29 cellular contexts compared by ENCODE assay signal in the genomic region with DNA sequence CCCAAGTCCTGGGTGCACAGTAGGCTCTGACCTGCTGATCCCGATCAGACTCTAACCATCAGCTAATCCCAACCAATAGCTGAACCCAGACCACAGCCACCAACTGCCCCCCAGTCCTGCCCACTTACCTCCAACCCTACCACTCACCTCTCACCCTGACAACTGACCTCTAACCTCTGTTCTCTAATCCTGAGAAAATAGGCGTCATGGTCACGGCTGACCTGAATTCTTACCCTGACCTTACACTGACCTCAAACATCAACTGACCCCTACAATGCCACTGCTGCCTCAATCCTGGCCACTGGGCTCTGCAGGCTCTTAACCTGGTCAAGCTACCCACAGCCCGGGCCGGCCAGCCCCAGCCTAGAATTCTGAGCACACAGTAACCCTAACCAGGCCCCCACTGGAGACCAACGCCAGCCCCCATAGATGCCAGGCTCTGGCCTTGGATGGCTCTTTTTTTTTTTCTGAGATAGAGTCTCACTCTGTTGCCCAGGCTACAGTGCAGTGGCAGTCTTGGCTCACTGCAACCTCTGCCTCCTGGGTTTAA.
"Had no signal": no experiment of that assay in that cellular context is flagged by ENCODE, and none has a peak within 500 bp of the region (broad histone marks: within the 10 kb centered on the region; RNA-seq: fewer than 3 reads in every experiment).

No MANE protein-coding gene starts in this region.

- H3K9me3 ChIP-seq: heart right ventricle, left ventricle myocardium inferior, ovary, prostate gland, sigmoid colon, spleen, suprapubic skin, thoracic aorta, tibial artery, upper lobe of right lung had no signal

- ATAC-seq: heart right ventricle; natural killer cell; right cardiac atrium; stimulated activated naive B cell treated with anti-CD40 and anti-IgM and Interleukin-4, amounts not matched to agents 10 μg/mL and 1 μg/mL and 100 μg/mL, for 72 hours; stimulated activated naive CD8-positive, alpha-beta T cell treated with anti-CD3 and anti-CD28 coated beads, Interleukin-15, Interleukin-2, amounts not matched to agents 100 U/mL and 50 U/mL, for 24 hours; upper lobe of right lung had no signal

- H3K36me3 ChIP-seq: left ventricle myocardium inferior, ovary, prostate gland, spleen, suprapubic skin, thoracic aorta, tibial artery, upper lobe of right lung had no signal

- H3K4me3 Mint-ChIP-seq: mesothelial cell of epicardium; naive B cell; natural killer cell; nephron progenitor cell; stimulated activated naive B cell treated with anti-CD40 and anti-IgM and Interleukin-4, amounts not matched to agents 10 μg/mL and 1 μg/mL and 100 μg/mL, for 72 hours had no signal

- H3K27ac Mint-ChIP-seq: mesothelial cell of epicardium; natural killer cell; nephron progenitor cell; stimulated activated naive B cell treated with anti-CD40 and anti-IgM and Interleukin-4, amounts not matched to agents 10 μg/mL and 1 μg/mL and 100 μg/mL, for 72 hours had no signal

- H3K27me3 ChIP-seq: hepatocyte, ovary, sigmoid colon, upper lobe of right lung had no signal

- H3K4me3 ChIP-seq: heart right ventricle, hepatocyte, left ventricle myocardium inferior, lung, ovary, prostate gland, sigmoid colon, spleen, suprapubic skin, thoracic aorta, tibial artery, upper lobe of right lung had no signal

- H3K4me1 ChIP-seq: heart right ventricle, left ventricle myocardium inferior, prostate gland, sigmoid colon, spleen, suprapubic skin, tibial artery, upper lobe of right lung had no signal

- H3K9me3 Mint-ChIP-seq: mesothelial cell of epicardium; naive B cell; natural killer cell; nephron progenitor cell; stimulated activated naive B cell treated with anti-CD40 and anti-IgM and Interleukin-4, amounts not matched to agents 10 μg/mL and 1 μg/mL and 100 μg/mL, for 72 hours had no signal

- FAIRE-seq: keratinocyte, small intestine, urothelium cell line had no signal

- H3K4me1 Mint-ChIP-seq: mesothelial cell of epicardium; naive B cell; natural killer cell; stimulated activated naive B cell treated with anti-CD40 and anti-IgM and Interleukin-4, amounts not matched to agents 10 μg/mL and 1 μg/mL and 100 μg/mL, for 72 hours had no signal

- H3K36me3 Mint-ChIP-seq: mesothelial cell of epicardium; naive B cell; natural killer cell; stimulated activated naive B cell treated with anti-CD40 and anti-IgM and Interleukin-4, amounts not matched to agents 10 μg/mL and 1 μg/mL and 100 μg/mL, for 72 hours had no signal

- H3K27ac ChIP-seq: heart right ventricle, hepatocyte, left ventricle myocardium inferior, ovary, prostate gland, sigmoid colon, spleen, suprapubic skin, thoracic aorta, tibial artery, upper lobe of right lung had no signal

- DNase-seq: heart right ventricle; left colon; left ventricle myocardium inferior; mesendoderm; naive B cell; natural killer cell; nephron progenitor cell; ovary; retina; right cardiac atrium; sigmoid colon; spleen; stimulated activated CD4-positive, alpha-beta T cell treated with anti-CD3 and anti-CD28 coated beads, Interleukin-2, amount 100 ng/mL, for 48 hours; stimulated activated CD4-positive, alpha-beta T cell treated with anti-CD3 and anti-CD28 coated beads, Interleukin-4, amount 100 ng/mL, for 4 hours; stimulated activated CD8-positive, alpha-beta memory T cell treated with anti-CD3 and anti-CD28 coated beads, Interleukin-4, amount 100 ng/mL, for 48 hours; stimulated activated naive B cell treated with anti-CD40 and anti-IgM and Interleukin-4, amounts not matched to agents 10 μg/mL and 1 μg/mL and 100 μg/mL, for 72 hours; stimulated activated naive CD8-positive, alpha-beta T cell treated with anti-CD3 and anti-CD28 coated beads, Interleukin-15, Interleukin-2, amounts not matched to agents 100 U/mL and 50 U/mL, for 24 hours; tibial artery; trophoblast cell; upper lobe of right lung had no signal
